21 cellular contexts compared by ENCODE assay signal in the genomic region with DNA sequence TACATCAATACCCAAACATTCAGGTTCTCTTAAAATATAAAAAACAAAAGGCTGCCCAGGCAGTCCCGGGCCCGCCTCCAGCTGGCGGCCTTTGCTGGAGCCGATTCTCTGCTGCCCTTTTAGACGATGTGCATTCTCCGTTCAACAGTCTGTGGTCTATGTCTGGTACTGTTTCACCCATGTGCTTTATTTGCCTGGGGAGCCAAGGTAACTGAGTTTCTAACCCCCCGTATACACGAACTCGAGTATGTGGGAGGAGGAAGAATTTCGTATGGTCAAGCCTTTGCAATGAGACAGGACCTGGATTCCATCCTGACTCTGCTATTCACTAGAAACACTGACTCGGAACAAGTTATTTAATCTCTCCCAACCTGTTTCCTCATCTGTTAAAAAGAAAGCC. TPM values are rescaled to one million over a fixed set of nuclear protein-coding genes. Genes with fewer than 3 reads are reported as not detected.
DNase-seq lines count a peak whose midpoint lies in the region; ATAC-seq and TF ChIP-seq lines count a peak whose summit lies in the region.
"Had no signal": no experiment of that assay in that cellular context is flagged by ENCODE, and none has a peak within 500 bp of the region (broad histone marks: within the 10 kb centered on the region; RNA-seq: fewer than 3 reads in every experiment).

No MANE protein-coding gene starts in this region.

- no peak for DNase-seq in stimulated activated naive CD8-positive, alpha-beta T cell treated with anti-CD3 and anti-CD28 coated beads, Interleukin-15, amount 100 ng/mL, for 72 hours
- peak; percentile 47 for DNase-seq in amniotic epithelial cell (ENCODE audit: low read depth)
- DNase-seq in lower lobe of right lung: peak; percentile 31
- DNase-seq in uterus: peak in 1 of 2 donors; percentile 57
- no peak for DNase-seq in AG20443 (ENCODE audit: low spot score)
- DNase-seq in spleen: no peak
- DNase-seq: activated CD4-positive, CD25-positive, alpha-beta regulatory T cell treated with anti-CD3 and anti-CD28 coated beads, Interleukin-2, amount 50 U/mL, for 72 hours; DND-41; esophagus squamous epithelium; mucosa of descending colon; NCI-H1694 treated with DMSO at 0.1 percent for 48 hours; Peyer's patch; stimulated activated naive CD4-positive, alpha-beta T cell treated with Interleukin-2 at 50 U/mL for 16 hours had no signal

- H3K36me3 ChIP-seq in lower lobe of right lung (peaks cover 80% of the 10 kb centered on the region), uterus (no peaks in the 10 kb centered on the region), spleen (peaks cover 9 to 100% (median 90%) of the 10 kb centered on the region in 6 donors)
- H3K36me3 ChIP-seq: SJSA1 had no signal

- peaks cover 84% of the 10 kb centered on the region for H3K36me3 Mint-ChIP-seq in stimulated activated naive CD8-positive, alpha-beta T cell treated with anti-CD3 and anti-CD28 coated beads, Interleukin-15, Interleukin-2, amounts not matched to agents 100 ng/mL and 50 ng/mL, for 24 hours (ENCODE audit: low read depth)

- H3K9me3 ChIP-seq in lower lobe of right lung (no peaks in the 10 kb centered on the region), uterus (no peaks in the 10 kb centered on the region), spleen (no peaks in the 10 kb centered on the region)
- H3K9me3 ChIP-seq: esophagus squamous epithelium, mucosa of descending colon, neutrophil, Peyer's patch, SJSA1 had no signal

- H3K4me3 Mint-ChIP-seq in stimulated activated naive CD8-positive, alpha-beta T cell treated with anti-CD3 and anti-CD28 coated beads, Interleukin-15, Interleukin-2, amounts not matched to agents 100 ng/mL and 50 ng/mL, for 24 hours: no peak overlapping the region
- H3K4me3 Mint-ChIP-seq in stimulated activated naive CD8-positive, alpha-beta T cell treated with anti-CD3 and anti-CD28 coated beads, Interleukin-15, amount 100 ng/mL, for 72 hours: no peak overlapping the region
- H3K4me3 Mint-ChIP-seq: T-helper 1 cell treated with Interleukin-12 subunit alpha and Interleukin-12 subunit beta and Interleukin-4 antibody, amounts not matched to agents 30 μg/mL and 1 μg/mL, for 36 hours; type B pancreatic cell had no signal

- 88 to 93% (median 89%) methylated on average over 11 of the region's 11 CpGs for WGBS in spleen, 5 donors

- H3K9me3 Mint-ChIP-seq in stimulated activated naive CD8-positive, alpha-beta T cell treated with anti-CD3 and anti-CD28 coated beads, Interleukin-15, Interleukin-2, amounts not matched to agents 100 ng/mL and 50 ng/mL, for 24 hours: no peaks in the 10 kb centered on the region
- no peaks in the 10 kb centered on the region for H3K9me3 Mint-ChIP-seq in stimulated activated naive CD8-positive, alpha-beta T cell treated with anti-CD3 and anti-CD28 coated beads, Interleukin-15, amount 100 ng/mL, for 72 hours
- H3K9me3 Mint-ChIP-seq: T-helper 1 cell treated with Interleukin-12 subunit alpha and Interleukin-12 subunit beta and Interleukin-4 antibody, amounts not matched to agents 30 μg/mL and 1 μg/mL, for 36 hours; type B pancreatic cell had no signal

- TF ChIP-seq CTCF in lower lobe of right lung (IDR thresholded peaks at IDR 0.05) (no peak), uterus (IDR thresholded peaks at IDR 0.05) (no peak), spleen (IDR thresholded peaks at IDR 0.05 in 8 of 11, conservative IDR thresholded peaks at IDR 0.05 in 3 of 11) (no peak)

- no peak for TF ChIP-seq POLR2A in uterus (IDR thresholded peaks at IDR 0.05)
- no peak for TF ChIP-seq POLR2A in spleen (IDR thresholded peaks at IDR 0.05)

- H3K4me1 ChIP-seq in lower lobe of right lung: no peaks in the 10 kb centered on the region
- H3K4me1 ChIP-seq in uterus: no peaks in the 10 kb centered on the region
- H3K4me1 ChIP-seq in spleen: peaks cover 0 to 10% (median 0%) of the 10 kb centered on the region in 6 donors
- H3K4me1 ChIP-seq: Peyer's patch, SJSA1 had no signal

- no peak for ATAC-seq in stimulated activated naive CD8-positive, alpha-beta T cell treated with anti-CD3 and anti-CD28 coated beads, Interleukin-15, amount 100 ng/mL, for 72 hours
- no peak for ATAC-seq in lower lobe of right lung
- no peak for ATAC-seq in HG02571 (IDR thresholded peaks at IDR 0.05; ENCODE audit: unreplicated experiment)
- ATAC-seq: left lobe of liver, mucosa of descending colon, right cardiac atrium had no signal

- H3K27me3 Mint-ChIP-seq in stimulated activated naive CD8-positive, alpha-beta T cell treated with anti-CD3 and anti-CD28 coated beads, Interleukin-15, Interleukin-2, amounts not matched to agents 100 ng/mL and 50 ng/mL, for 24 hours: no peaks in the 10 kb centered on the region
- H3K27me3 Mint-ChIP-seq in stimulated activated naive CD8-positive, alpha-beta T cell treated with anti-CD3 and anti-CD28 coated beads, Interleukin-15, amount 100 ng/mL, for 72 hours: no peaks in the 10 kb centered on the region
- H3K27me3 Mint-ChIP-seq: type B pancreatic cell had no signal

- H3K27ac ChIP-seq in lower lobe of right lung (no peak overlapping the region), uterus (peak overlapping the region; percentile 3 to 26), spleen (no peak overlapping the region)
- H3K27ac ChIP-seq: esophagus squamous epithelium, neutrophil, Peyer's patch, SJSA1 had no signal

- peaks cover 50% of the 10 kb centered on the region for H3K4me1 Mint-ChIP-seq in stimulated activated naive CD8-positive, alpha-beta T cell treated with anti-CD3 and anti-CD28 coated beads, Interleukin-15, Interleukin-2, amounts not matched to agents 100 ng/mL and 50 ng/mL, for 24 hours (ENCODE audit: low read depth)
- peaks cover 72% of the 10 kb centered on the region for H3K4me1 Mint-ChIP-seq in stimulated activated naive CD8-positive, alpha-beta T cell treated with anti-CD3 and anti-CD28 coated beads, Interleukin-15, amount 100 ng/mL, for 72 hours

- peak overlapping the region; percentile 96 for H3K27ac Mint-ChIP-seq in stimulated activated naive CD8-positive, alpha-beta T cell treated with anti-CD3 and anti-CD28 coated beads, Interleukin-15, Interleukin-2, amounts not matched to agents 100 ng/mL and 50 ng/mL, for 24 hours
- peak overlapping the region in 1 of 2 donors; percentile 98 for H3K27ac Mint-ChIP-seq in stimulated activated naive CD8-positive, alpha-beta T cell treated with anti-CD3 and anti-CD28 coated beads, Interleukin-15, amount 100 ng/mL, for 72 hours
- H3K27ac Mint-ChIP-seq: T-helper 1 cell treated with Interleukin-12 subunit alpha and Interleukin-12 subunit beta and Interleukin-4 antibody, amounts not matched to agents 30 μg/mL and 1 μg/mL, for 36 hours; type B pancreatic cell had no signal

- H3K4me3 ChIP-seq in lower lobe of right lung (no peak overlapping the region), uterus (no peak overlapping the region), spleen (no peak overlapping the region)
- H3K4me3 ChIP-seq: esophagus squamous epithelium, mucosa of descending colon, Peyer's patch, SJSA1 had no signal

- intact Hi-C loops in lower lobe of right lung (cut with DNase I) (no loop called here), uterus (cut with DNase I; ENCODE audit: low total_unique reads) (no loop called here), spleen (cut with DNase I; ENCODE audit: low total_unique reads) (no loop called here)

- H3K27me3 ChIP-seq in lower lobe of right lung (ENCODE audit: low read depth) (no peaks in the 10 kb centered on the region), uterus (no peaks in the 10 kb centered on the region), spleen (replicated peaks in 1 of 7) (no peaks in the 10 kb centered on the region)
- H3K27me3 ChIP-seq: esophagus squamous epithelium, neutrophil, Peyer's patch, SJSA1 had no signal

RNA-seq across cellular contexts. Expression of gene GPR68, which starts 54.1 kb away (rescaled TPM):
- total RNA-seq in lower lobe of right lung (3.4 TPM), uterus (under 1 TPM in 2 of 4 donors, not detected in 2; 0.48 to 0.98 TPM), spleen (1 to 10 TPM; 1.9 to 5.2 (median 3.2) TPM)
- 1 to 10 TPM in 2 of 3 donors, under 1 TPM in 1; 0.50 to 1.7 (median 1.3) TPM for polyA plus RNA-seq in spleen
- total RNA-seq: SJSA1 had no signal

Comparison
In these comparisons a context has a peak if more than half of its experiments do, and no peak if none do; other contexts are left out.
1. DNase-seq: peak in amniotic epithelial cell (single experiment) and lower lobe of right lung (single experiment); none in stimulated activated naive CD8-positive, alpha-beta T cell treated with anti-CD3 and anti-CD28 coated beads, Interleukin-15, amount 100 ng/mL, for 72 hours (0 of 2), AG20443 (single experiment) and spleen (single experiment).
2. H3K27ac ChIP-seq: peak in uterus (2 of 2); none in lower lobe of right lung (single experiment) and spleen (0 of 8).